In genomic region chr5:93192107-93192506, GRCh38 we compare ENCODE assay signal across 12 cellular contexts.
DNase-seq lines count a peak whose midpoint lies in the region; TF ChIP-seq lines count a peak whose summit lies in the region.
"Had no signal": no experiment of that assay in that cellular context is flagged by ENCODE, and none has a peak within 500 bp of the region (broad histone marks: within the 10 kb centered on the region; RNA-seq: fewer than 3 reads in every experiment).

No MANE protein-coding gene starts in this region.

- H3K4me3 ChIP-seq in AG04449 (ENCODE audit: low read depth, low read length) (no peak overlapping the region), adipocyte (ENCODE audit: low read length) (no peak overlapping the region), H7 (ENCODE audit: insufficient read depth, low read depth, low read length) (no peak overlapping the region)
- H3K4me3 ChIP-seq: vagina had no signal

- no peaks in the 10 kb centered on the region for H3K9me3 Mint-ChIP-seq in HFFc6
- H3K9me3 Mint-ChIP-seq: activated B cell treated with CpG ODN at 0.5 μM for 24 hours had no signal

- no peaks in the 10 kb centered on the region for H3K9me3 ChIP-seq in adipocyte (ENCODE audit: control insufficient read depth, low read length)
- H3K9me3 ChIP-seq: vagina had no signal

- CTCF ChIA-PET in AG04449 (lab: Yijun Ruan, JAX): no interaction called here

- no peaks in the 10 kb centered on the region for H3K36me3 ChIP-seq in adipocyte (ENCODE audit: control insufficient read depth, insufficient read depth, low read length, severe bottlenecking)
- no peaks in the 10 kb centered on the region for H3K36me3 ChIP-seq in H7 (replicated peaks; ENCODE audit: control insufficient read depth, insufficient read depth, low read length)
- H3K36me3 ChIP-seq: vagina had no signal

- H3K36me3 Mint-ChIP-seq in HFFc6 (ENCODE audit: low read depth): no peaks in the 10 kb centered on the region; the same call in 1 of the 2 replicates

- no peak overlapping the region for H3K9ac ChIP-seq in adipocyte (ENCODE audit: low read length)
- H3K9ac ChIP-seq: parathyroid adenoma had no signal

- POLR2A ChIA-PET in AG04449 (lab: Yijun Ruan, JAX): no interaction called here

- H3K4me1 Mint-ChIP-seq in HFFc6 (ENCODE audit: low read depth): peaks cover 74% of the 10 kb centered on the region
- H3K4me1 Mint-ChIP-seq: activated B cell treated with CpG ODN at 0.5 μM for 24 hours had no signal

- H3K4me1 ChIP-seq in adipocyte (ENCODE audit: control insufficient read depth, insufficient read depth, low read length): peaks cover 44% of the 10 kb centered on the region
- H3K4me1 ChIP-seq: parathyroid adenoma had no signal

- H3K27me3 Mint-ChIP-seq in HFFc6 (ENCODE audit: insufficient read depth): peaks cover 1% of the 10 kb centered on the region; the same call in 1 of the 2 replicates
- H3K27me3 Mint-ChIP-seq: activated B cell treated with CpG ODN at 0.5 μM for 24 hours had no signal

- H3K27me3 ChIP-seq in adipocyte (replicated peaks; ENCODE audit: control insufficient read depth, insufficient read depth, low read length) (no peaks in the 10 kb centered on the region), H7 (ENCODE audit: control insufficient read depth, insufficient read depth, low read length) (no peaks in the 10 kb centered on the region)
- H3K27me3 ChIP-seq: vagina had no signal

- H3K27ac Mint-ChIP-seq in HFFc6: peak overlapping the region; percentile 85
- H3K27ac Mint-ChIP-seq: activated B cell treated with CpG ODN at 0.5 μM for 24 hours had no signal

- DNase-seq in AG04449 (ENCODE audit: low read depth, low spot score) (peak; percentile 76), HFFc6 (peak; percentile 89), adipocyte (ENCODE audit: low read depth) (peak; percentile 80), iris pigment epithelial cell (ENCODE audit: low read depth) (peak; percentile 96), NCI-H1417 (lab: John Stamatoyannopoulos, UW) (no peak), NCI-H1930 (lab: John Stamatoyannopoulos, UW) (no peak), H7 (no peak)
- no peak for DNase-seq in activated naive CD4-positive, alpha-beta T cell (lab: John Stamatoyannopoulos, UW)
- DNase-seq: activated B cell treated with CpG ODN at 0.5 μM for 24 hours, NCI-H1105 treated with DMSO at 0.1 percent for 48 hours had no signal

- no peak for TF ChIP-seq CTCF in AG04449 (IDR thresholded peaks at IDR 0.05; ENCODE audit: insufficient read depth, low read length, missing control alignments)
- no peak for TF ChIP-seq CTCF in HFFc6 (IDR thresholded peaks at IDR 0.05)

- H3K4me3 Mint-ChIP-seq in HFFc6: peak overlapping the region; percentile 56
- H3K4me3 Mint-ChIP-seq: activated B cell treated with CpG ODN at 0.5 μM for 24 hours had no signal

Comparison
In these comparisons a context has a peak if more than half of its experiments do, and no peak if none do; other contexts are left out.
1. DNase-seq: peak in AG04449 (single experiment), HFFc6 (single experiment), adipocyte (single experiment) and iris pigment epithelial cell (single experiment); none in NCI-H1417 (0 of 3), NCI-H1930 (0 of 2), activated naive CD4-positive, alpha-beta T cell (0 of 4) and H7 (single experiment).